ENCODE assay signal across 1 cellular context in genomic region chr15:63042879-63043340, GRCh38.
A peak's percentile ranks its signal among the peaks of the same experiment; 100 is the strongest.
TF ChIP-seq lines count a peak whose summit lies in the region.

No MANE protein-coding gene starts in this region.

TF ChIP-seq in HepG2, 621 proteins besides CTCF, POLR2A, EP300 and RAD21 (continued from another document):
- no peak for TF ChIP-seq ZNF570 (CRISPR knock-in tag; IDR thresholded peaks at IDR 0.05; ENCODE audit: borderline replicate concordance)
- TF ChIP-seq KMT2B (CRISPR knock-in tag; IDR thresholded peaks at IDR 0.05) = 0 out of 2 replicates have a peak, but pooled peaks have one; percentile 25
- no peak for TF ChIP-seq ZSCAN31 (CRISPR knock-in tag; IDR thresholded peaks at IDR 0.05; ENCODE audit: low read depth)
- no peak for TF ChIP-seq MTERF4 (CRISPR knock-in tag; IDR thresholded peaks at IDR 0.05)
- no peak for TF ChIP-seq HOXA7 (CRISPR knock-in tag; IDR thresholded peaks at IDR 0.05)
- no peak for TF ChIP-seq STAT6 (CRISPR knock-in tag; IDR thresholded peaks at IDR 0.05; ENCODE audit: borderline replicate concordance)
- TF ChIP-seq ZNF777 (CRISPR knock-in tag; IDR thresholded peaks at IDR 0.05) = peak; percentile 68; the same call in 1 of the 2 replicates
- TF ChIP-seq ASH2L (IDR thresholded peaks at IDR 0.05; ENCODE audit: insufficient read length, low read depth, low read length) = peak; percentile 12
- TF ChIP-seq ZBTB37 (CRISPR knock-in tag; IDR thresholded peaks at IDR 0.05) = no peak
- TF ChIP-seq ZNF253 (CRISPR knock-in tag; IDR thresholded peaks at IDR 0.05; ENCODE audit: borderline replicate concordance) = 0 out of 2 replicates have a peak, but pooled peaks have one; percentile 14
- TF ChIP-seq KMT2A (CRISPR knock-in tag; IDR thresholded peaks at IDR 0.05) = no peak
- no peak for TF ChIP-seq SMARCC2 (IDR thresholded peaks at IDR 0.05)
- no peak for TF ChIP-seq TEAD2 (CRISPR knock-in tag; IDR thresholded peaks at IDR 0.05)
- peak; percentile 5; the same call in 1 of the 2 replicates for TF ChIP-seq TAF1 (CRISPR knock-in tag; IDR thresholded peaks at IDR 0.05)
- no peak for TF ChIP-seq ZNF691 (CRISPR knock-in tag; IDR thresholded peaks at IDR 0.05; ENCODE audit: borderline replicate concordance, low read depth)
- no peak for TF ChIP-seq ATF4 (CRISPR knock-in tag; IDR thresholded peaks at IDR 0.05)
- no peak for TF ChIP-seq MYC (CRISPR knock-in tag; IDR thresholded peaks at IDR 0.05; ENCODE audit: borderline replicate concordance)
- no peak for TF ChIP-seq ZNF431 (CRISPR knock-in tag; IDR thresholded peaks at IDR 0.05; ENCODE audit: borderline replicate concordance, low read depth)
- no peak for TF ChIP-seq ZSCAN25 (CRISPR knock-in tag; IDR thresholded peaks at IDR 0.05)
- TF ChIP-seq NRL (CRISPR knock-in tag; IDR thresholded peaks at IDR 0.05; ENCODE audit: borderline replicate concordance) = no peak
- no peak for TF ChIP-seq ZBTB20 (CRISPR knock-in tag; IDR thresholded peaks at IDR 0.05; ENCODE audit: borderline replicate concordance, low read depth)
- no peak for TF ChIP-seq ZNF468 (CRISPR knock-in tag; IDR thresholded peaks at IDR 0.05)
